In genomic region chr5:149141957-149142851, GRCh38 we compare ENCODE assay signal across 8 cellular contexts. TPM values are rescaled to one million over a fixed set of nuclear protein-coding genes. Genes with fewer than 3 reads are reported as not detected.
DNase-seq lines count a peak whose midpoint lies in the region; ATAC-seq and TF ChIP-seq lines count a peak whose summit lies in the region.

No MANE protein-coding gene starts in this region.

- H3K27ac Mint-ChIP-seq in activated CD8-positive, alpha-beta memory T cell treated with anti-CD3 and anti-CD28 coated beads, Interleukin-2, amount 10 ng/mL, durations not matched to agents 7 days and 5 days, result no peak overlapping the region
- H3K27ac Mint-ChIP-seq in activated CD4-positive, alpha-beta memory T cell treated with anti-CD3 and anti-CD28 coated beads for 36 hours, result no peak overlapping the region
- H3K27ac Mint-ChIP-seq in progenitor cell of endocrine pancreas, result no peak overlapping the region

- peaks cover 64% of the 10 kb centered on the region for H3K4me1 ChIP-seq in left ventricle myocardium inferior

- peaks cover 5% of the 10 kb centered on the region for H3K9me3 ChIP-seq in left ventricle myocardium inferior (replicated peaks)

- peaks cover 7% of the 10 kb centered on the region for H3K36me3 ChIP-seq in left ventricle myocardium inferior

- no peaks in the 10 kb centered on the region for H3K36me3 Mint-ChIP-seq in activated CD8-positive, alpha-beta memory T cell treated with anti-CD3 and anti-CD28 coated beads, Interleukin-2, amount 10 ng/mL, durations not matched to agents 7 days and 5 days
- H3K36me3 Mint-ChIP-seq in activated CD4-positive, alpha-beta memory T cell treated with anti-CD3 and anti-CD28 coated beads for 36 hours, result no peaks in the 10 kb centered on the region
- H3K36me3 Mint-ChIP-seq in progenitor cell of endocrine pancreas (ENCODE audit: insufficient read depth), result no peaks in the 10 kb centered on the region

- peaks cover 2% of the 10 kb centered on the region for H3K4me1 Mint-ChIP-seq in activated CD8-positive, alpha-beta memory T cell treated with anti-CD3 and anti-CD28 coated beads, Interleukin-2, amount 10 ng/mL, durations not matched to agents 7 days and 5 days
- peaks cover 4% of the 10 kb centered on the region for H3K4me1 Mint-ChIP-seq in activated CD4-positive, alpha-beta memory T cell treated with anti-CD3 and anti-CD28 coated beads for 36 hours (ENCODE audit: low read depth)
- peaks cover 11% of the 10 kb centered on the region for H3K4me1 Mint-ChIP-seq in progenitor cell of endocrine pancreas (ENCODE audit: low read depth)

- H3K27ac ChIP-seq in left ventricle myocardium inferior (replicated peaks), result peak overlapping the region; percentile 96

- H3K4me3 Mint-ChIP-seq in activated CD8-positive, alpha-beta memory T cell treated with anti-CD3 and anti-CD28 coated beads, Interleukin-2, amount 10 ng/mL, durations not matched to agents 7 days and 5 days, result peak overlapping the region; percentile 13
- peak overlapping the region; percentile 41 for H3K4me3 Mint-ChIP-seq in activated CD4-positive, alpha-beta memory T cell treated with anti-CD3 and anti-CD28 coated beads for 36 hours
- peak overlapping the region; percentile 57 for H3K4me3 Mint-ChIP-seq in progenitor cell of endocrine pancreas (ENCODE audit: low read depth)

- ATAC-seq in activated CD8-positive, alpha-beta memory T cell treated with anti-CD3 and anti-CD28 coated beads, Interleukin-2, amount 10 ng/mL, durations not matched to agents 7 days and 5 days, result no peak
- no peak for ATAC-seq in GM21825 (IDR thresholded peaks at IDR 0.05; ENCODE audit: unreplicated experiment)

- no peaks in the 10 kb centered on the region for H3K27me3 ChIP-seq in left ventricle myocardium inferior (ENCODE audit: low read depth)

- peak overlapping the region; percentile 94 for H3K4me3 ChIP-seq in left ventricle myocardium inferior

- TF ChIP-seq CTCF in left ventricle myocardium inferior (IDR thresholded peaks at IDR 0.05; ENCODE audit: borderline replicate concordance) (no peak), progenitor cell of endocrine pancreas (IDR thresholded peaks at IDR 0.05; ENCODE audit: unreplicated experiment) (no peak)

- peaks cover 34% of the 10 kb centered on the region for H3K27me3 Mint-ChIP-seq in activated CD8-positive, alpha-beta memory T cell treated with anti-CD3 and anti-CD28 coated beads, Interleukin-2, amount 10 ng/mL, durations not matched to agents 7 days and 5 days
- H3K27me3 Mint-ChIP-seq in activated CD4-positive, alpha-beta memory T cell treated with anti-CD3 and anti-CD28 coated beads for 36 hours, result peaks cover 21% of the 10 kb centered on the region
- peaks cover 30% of the 10 kb centered on the region for H3K27me3 Mint-ChIP-seq in progenitor cell of endocrine pancreas

- intact Hi-C loops in activated CD4-positive, alpha-beta memory T cell treated with anti-CD3 and anti-CD28 coated beads for 36 hours (cut with micrococcal nuclease), result loop anchor here (1.0 kb wide), 2 partner anchors 122 to 127 kb away; no protein-coding TSS in a partner anchor
- intact Hi-C loops in left ventricle myocardium inferior (cut with micrococcal nuclease), result loop anchor here (5.0 kb wide), 1 partner anchor 85 kb away; no protein-coding TSS in a partner anchor

- no peak for DNase-seq in activated CD8-positive, alpha-beta memory T cell treated with anti-CD3 and anti-CD28 coated beads, Interleukin-2, amount 10 ng/mL, durations not matched to agents 7 days and 5 days
- no peak for DNase-seq in activated CD8-positive, alpha-beta memory T cell treated with anti-CD3 and anti-CD28 coated beads, Interleukin-2, amount 50 U/mL, for 4 hours
- DNase-seq in activated CD4-positive, alpha-beta memory T cell treated with anti-CD3 and anti-CD28 coated beads for 36 hours, result no peak
- DNase-seq in left ventricle myocardium inferior (peak; percentile 36), progenitor cell of endocrine pancreas (ENCODE audit: low spot score, unreplicated experiment) (no peak), NCI-H774 (lab: John Stamatoyannopoulos, UW) (no peak)
- DNase-seq in activated CD4-positive, alpha-beta T cell treated with anti-CD3 and anti-CD28 coated beads, Interleukin-2, amount 50 U/mL, for 1 hour, result no peak

- CTCF ChIA-PET in activated CD8-positive, alpha-beta memory T cell treated with anti-CD3 and anti-CD28 coated beads, Interleukin-2, amount 10 ng/mL, durations not matched to agents 7 days and 5 days (lab: Charles Lee), result interaction anchor here (0.6 to 6.1 kb wide), 31 partner anchors 10 to 409 kb away, joined by 3 to 65 read pairs (median 3); no protein-coding TSS in a partner anchor
- CTCF ChIA-PET in activated CD4-positive, alpha-beta memory T cell treated with anti-CD3 and anti-CD28 coated beads for 36 hours (lab: Charles Lee), result interaction anchor here (0.6 to 5.9 kb wide), 39 partner anchors 8 to 420 kb away, joined by 3 to 103 read pairs (median 4); partner anchors contain the start of genes AFAP1L1 and GRPEL2

- POLR2A ChIA-PET in activated CD4-positive, alpha-beta memory T cell treated with anti-CD3 and anti-CD28 coated beads for 36 hours (lab: Charles Lee), result no interaction called here

- no peaks in the 10 kb centered on the region for H3K9me3 Mint-ChIP-seq in activated CD8-positive, alpha-beta memory T cell treated with anti-CD3 and anti-CD28 coated beads, Interleukin-2, amount 10 ng/mL, durations not matched to agents 7 days and 5 days (ENCODE audit: low read depth)
- H3K9me3 Mint-ChIP-seq in activated CD4-positive, alpha-beta memory T cell treated with anti-CD3 and anti-CD28 coated beads for 36 hours, result no peaks in the 10 kb centered on the region
- H3K9me3 Mint-ChIP-seq in progenitor cell of endocrine pancreas (ENCODE audit: low read depth), result no peaks in the 10 kb centered on the region

RNA-seq across cellular contexts. Expression of gene ABLIM3, which starts 0.9 kb away (rescaled TPM):
- total RNA-seq in activated CD8-positive, alpha-beta memory T cell treated with anti-CD3 and anti-CD28 coated beads, Interleukin-2, amount 10 ng/mL, durations not matched to agents 7 days and 5 days, result under 1 TPM in 1 of 2 experiments, not detected in 1; 0.21 TPM
- under 1 TPM; 0.10 to 0.24 TPM for total RNA-seq in activated CD4-positive, alpha-beta memory T cell treated with anti-CD3 and anti-CD28 coated beads for 36 hours
- total RNA-seq in left ventricle myocardium inferior, result 122 TPM
- total RNA-seq in progenitor cell of endocrine pancreas, result 0.27 and 0.48 TPM in 2 replicates

Comparison
In these comparisons a context has a peak if more than half of its experiments do, and no peak if none do; other contexts are left out.
1. RNA of gene ABLIM3, which starts 0.9 kb away (total RNA-seq): 122 TPM in left ventricle myocardium inferior (single experiment); 0.27 to 0.48 TPM in progenitor cell of endocrine pancreas, 0.10 to 0.24 TPM in activated CD4-positive, alpha-beta memory T cell treated with anti-CD3 and anti-CD28 coated beads for 36 hours and 0.21 TPM in activated CD8-positive, alpha-beta memory T cell treated with anti-CD3 and anti-CD28 coated beads, Interleukin-2, amount 10 ng/mL, durations not matched to agents 7 days and 5 days; every median in the first group is over 10 times any median in the second.
2. Peak in every context shown above with its lines, with median percentiles within 50 percentile points of each other: H3K4me3 Mint-ChIP-seq.